In genomic region chr22:37657590-37658132, GRCh38 we compare ENCODE assay signal across 8 cellular contexts. TPM values are rescaled to one million over a fixed set of nuclear protein-coding genes. Genes with fewer than 3 reads are reported as not detected.
DNase-seq lines count a peak whose midpoint lies in the region; ATAC-seq and FAIRE-seq lines count a peak whose summit lies in the region.

No MANE protein-coding gene starts in this region.

- no peaks in the 10 kb centered on the region for H3K9me3 ChIP-seq in iPS-18a (ENCODE audit: control insufficient read depth, low read depth, low read length)

- CTCF ChIA-PET in activated CD4-positive, alpha-beta memory T cell treated with anti-CD3 and anti-CD28 coated beads, Interleukin-2, amount 10 ng/mL, durations not matched to agents 7 days and 5 days (lab: Charles Lee) = interaction anchor here (0.6 to 12.8 kb wide), 21 partner anchors 14 to 743 kb away, joined by 3 to 191 read pairs (median 4); partner anchors contain the start of genes C22orf23, GGA1, LGALS1 and NOL12

- FAIRE-seq in HTR-8/SVneo (lab: Jason Lieb, UNC) = no peak

- peak overlapping the region; percentile 87 for H3K4me3 Mint-ChIP-seq in stimulated activated naive CD8-positive, alpha-beta T cell treated with anti-CD3 and anti-CD28 coated beads, Interleukin-15, Interleukin-2, amounts not matched to agents 100 ng/mL and 50 ng/mL, for 24 hours
- peak overlapping the region; percentile 80 for H3K4me3 Mint-ChIP-seq in activated CD4-positive, alpha-beta memory T cell treated with anti-CD3 and anti-CD28 coated beads, Interleukin-2, amount 10 ng/mL, durations not matched to agents 7 days and 5 days
- peak overlapping the region; percentile 86 to 90 for H3K4me3 Mint-ChIP-seq in stimulated activated naive CD8-positive, alpha-beta T cell treated with anti-CD3 and anti-CD28 coated beads, Interleukin-15, amount 100 ng/mL, for 72 hours

- POLR2A ChIA-PET in activated CD4-positive, alpha-beta memory T cell treated with anti-CD3 and anti-CD28 coated beads, Interleukin-2, amount 10 ng/mL, durations not matched to agents 7 days and 5 days (lab: Charles Lee) = interaction anchor here (0.9 to 15.9 kb wide), 11 partner anchors 10 to 1041 kb away, joined by 3 to 244 read pairs (median 12); partner anchors contain the start of genes GGA1, LGALS1 and SH3BP1

- no peaks in the 10 kb centered on the region for H3K27me3 Mint-ChIP-seq in stimulated activated naive CD8-positive, alpha-beta T cell treated with anti-CD3 and anti-CD28 coated beads, Interleukin-15, Interleukin-2, amounts not matched to agents 100 ng/mL and 50 ng/mL, for 24 hours
- H3K27me3 Mint-ChIP-seq in activated CD4-positive, alpha-beta memory T cell treated with anti-CD3 and anti-CD28 coated beads, Interleukin-2, amount 10 ng/mL, durations not matched to agents 7 days and 5 days = no peaks in the 10 kb centered on the region
- H3K27me3 Mint-ChIP-seq in stimulated activated naive CD8-positive, alpha-beta T cell treated with anti-CD3 and anti-CD28 coated beads, Interleukin-15, amount 100 ng/mL, for 72 hours = no peaks in the 10 kb centered on the region

- H3K27me3 ChIP-seq in iPS-18a (ENCODE audit: control insufficient read depth, insufficient read depth, low read length) = no peaks in the 10 kb centered on the region

- ATAC-seq in stimulated activated naive CD8-positive, alpha-beta T cell treated with anti-CD3 and anti-CD28 coated beads, Interleukin-15, Interleukin-2, amounts not matched to agents 100 U/mL and 50 U/mL, for 24 hours = no peak
- no peak for ATAC-seq in stimulated activated naive CD8-positive, alpha-beta T cell treated with anti-CD3 and anti-CD28 coated beads, Interleukin-15, amount 100 ng/mL, for 72 hours

- H3K36me3 Mint-ChIP-seq in stimulated activated naive CD8-positive, alpha-beta T cell treated with anti-CD3 and anti-CD28 coated beads, Interleukin-15, Interleukin-2, amounts not matched to agents 100 ng/mL and 50 ng/mL, for 24 hours (ENCODE audit: low read depth) = peaks cover 20% of the 10 kb centered on the region
- peaks cover 34% of the 10 kb centered on the region for H3K36me3 Mint-ChIP-seq in activated CD4-positive, alpha-beta memory T cell treated with anti-CD3 and anti-CD28 coated beads, Interleukin-2, amount 10 ng/mL, durations not matched to agents 7 days and 5 days (ENCODE audit: low read depth)

- peaks cover 6% of the 10 kb centered on the region for H3K4me1 ChIP-seq in iPS-18a (ENCODE audit: control insufficient read depth, low read depth, low read length)

- no peak for DNase-seq in stimulated activated naive CD8-positive, alpha-beta T cell treated with anti-CD3 and anti-CD28 coated beads, Interleukin-15, Interleukin-2, amounts not matched to agents 100 U/mL and 50 U/mL, for 24 hours
- DNase-seq in activated CD4-positive, alpha-beta memory T cell treated with anti-CD3 and anti-CD28 coated beads, Interleukin-2, amount 10 ng/mL, durations not matched to agents 7 days and 5 days = no peak
- DNase-seq in stimulated activated naive CD8-positive, alpha-beta T cell treated with anti-CD3 and anti-CD28 coated beads, Interleukin-15, amount 100 ng/mL, for 72 hours = no peak
- DNase-seq in NCI-H526 treated with DMSO at 0.1 percent for 48 hours (lab: John Stamatoyannopoulos, UW) (no peak), HTR-8/SVneo (ENCODE audit: insufficient read length, low spot score) (no peak)
- no peak for DNase-seq in stimulated activated CD4-positive, alpha-beta T cell treated with anti-CD3 and anti-CD28 coated beads, Interleukin-4, amount 100 ng/mL, for 24 hours

- H3K4me1 Mint-ChIP-seq in stimulated activated naive CD8-positive, alpha-beta T cell treated with anti-CD3 and anti-CD28 coated beads, Interleukin-15, Interleukin-2, amounts not matched to agents 100 ng/mL and 50 ng/mL, for 24 hours (ENCODE audit: low read depth) = peaks cover 41% of the 10 kb centered on the region
- H3K4me1 Mint-ChIP-seq in activated CD4-positive, alpha-beta memory T cell treated with anti-CD3 and anti-CD28 coated beads, Interleukin-2, amount 10 ng/mL, durations not matched to agents 7 days and 5 days = peaks cover 42% of the 10 kb centered on the region
- peaks cover 51% of the 10 kb centered on the region for H3K4me1 Mint-ChIP-seq in stimulated activated naive CD8-positive, alpha-beta T cell treated with anti-CD3 and anti-CD28 coated beads, Interleukin-15, amount 100 ng/mL, for 72 hours

- H3K9me3 Mint-ChIP-seq in stimulated activated naive CD8-positive, alpha-beta T cell treated with anti-CD3 and anti-CD28 coated beads, Interleukin-15, Interleukin-2, amounts not matched to agents 100 ng/mL and 50 ng/mL, for 24 hours = no peaks in the 10 kb centered on the region
- no peaks in the 10 kb centered on the region for H3K9me3 Mint-ChIP-seq in activated CD4-positive, alpha-beta memory T cell treated with anti-CD3 and anti-CD28 coated beads, Interleukin-2, amount 10 ng/mL, durations not matched to agents 7 days and 5 days
- H3K9me3 Mint-ChIP-seq in stimulated activated naive CD8-positive, alpha-beta T cell treated with anti-CD3 and anti-CD28 coated beads, Interleukin-15, amount 100 ng/mL, for 72 hours = no peaks in the 10 kb centered on the region

- peak overlapping the region; percentile 91 for H3K27ac Mint-ChIP-seq in stimulated activated naive CD8-positive, alpha-beta T cell treated with anti-CD3 and anti-CD28 coated beads, Interleukin-15, Interleukin-2, amounts not matched to agents 100 ng/mL and 50 ng/mL, for 24 hours
- peak overlapping the region; percentile 80 for H3K27ac Mint-ChIP-seq in activated CD4-positive, alpha-beta memory T cell treated with anti-CD3 and anti-CD28 coated beads, Interleukin-2, amount 10 ng/mL, durations not matched to agents 7 days and 5 days
- peak overlapping the region; percentile 1 to 74 for H3K27ac Mint-ChIP-seq in stimulated activated naive CD8-positive, alpha-beta T cell treated with anti-CD3 and anti-CD28 coated beads, Interleukin-15, amount 100 ng/mL, for 72 hours

- no peak overlapping the region for H3K27ac ChIP-seq in iPS-18a (ENCODE audit: low read length)

- H3K36me3 ChIP-seq in iPS-18a (ENCODE audit: control insufficient read depth, low read depth, low read length) = peaks cover 3% of the 10 kb centered on the region

- H3K9ac ChIP-seq in iPS-18a (ENCODE audit: low read length) = peak overlapping the region; percentile 51

- H3K4me3 ChIP-seq in iPS-18a (ENCODE audit: low read length) = peak overlapping the region; percentile 82

RNA-seq across cellular contexts. Expression of gene PDXP, which starts 0.9 kb away (rescaled TPM):
- total RNA-seq in activated CD4-positive, alpha-beta memory T cell treated with anti-CD3 and anti-CD28 coated beads, Interleukin-2, amount 10 ng/mL, durations not matched to agents 7 days and 5 days = 10 to 100 TPM; 19.1 to 21.6 TPM

RNA-seq across cellular contexts. Expression of gene LGALS1, which starts 17.8 kb away (rescaled TPM):
- total RNA-seq in activated CD4-positive, alpha-beta memory T cell treated with anti-CD3 and anti-CD28 coated beads, Interleukin-2, amount 10 ng/mL, durations not matched to agents 7 days and 5 days = 1,000 to 10,000 TPM; 2,209 to 2,240 TPM

RNA-seq across cellular contexts. Expression of gene SH3BP1, which starts 18.2 kb away (rescaled TPM):
- total RNA-seq in activated CD4-positive, alpha-beta memory T cell treated with anti-CD3 and anti-CD28 coated beads, Interleukin-2, amount 10 ng/mL, durations not matched to agents 7 days and 5 days = 100 to 1,000 TPM; 161 to 162 TPM

RNA-seq across cellular contexts. Expression of gene NOL12, which starts 28.5 kb away (rescaled TPM):
- total RNA-seq in activated CD4-positive, alpha-beta memory T cell treated with anti-CD3 and anti-CD28 coated beads, Interleukin-2, amount 10 ng/mL, durations not matched to agents 7 days and 5 days = 10 to 100 TPM; 36.6 to 36.9 TPM

RNA-seq across cellular contexts. Expression of gene TRIOBP, which starts 39.2 kb away (rescaled TPM):
- 10 to 100 TPM; 40.9 to 42.7 TPM for total RNA-seq in activated CD4-positive, alpha-beta memory T cell treated with anti-CD3 and anti-CD28 coated beads, Interleukin-2, amount 10 ng/mL, durations not matched to agents 7 days and 5 days

Comparison
In these comparisons a context has a peak if more than half of its experiments do, and no peak if none do; other contexts are left out.
1. H3K27ac Mint-ChIP-seq: peak in every context shown above with its lines; median percentile 91 in stimulated activated naive CD8-positive, alpha-beta T cell treated with anti-CD3 and anti-CD28 coated beads, Interleukin-15, Interleukin-2, amounts not matched to agents 100 ng/mL and 50 ng/mL, for 24 hours; 80 in activated CD4-positive, alpha-beta memory T cell treated with anti-CD3 and anti-CD28 coated beads, Interleukin-2, amount 10 ng/mL, durations not matched to agents 7 days and 5 days; 38 in stimulated activated naive CD8-positive, alpha-beta T cell treated with anti-CD3 and anti-CD28 coated beads, Interleukin-15, amount 100 ng/mL, for 72 hours.